11 cellular contexts compared by ENCODE assay signal in the genomic region with DNA sequence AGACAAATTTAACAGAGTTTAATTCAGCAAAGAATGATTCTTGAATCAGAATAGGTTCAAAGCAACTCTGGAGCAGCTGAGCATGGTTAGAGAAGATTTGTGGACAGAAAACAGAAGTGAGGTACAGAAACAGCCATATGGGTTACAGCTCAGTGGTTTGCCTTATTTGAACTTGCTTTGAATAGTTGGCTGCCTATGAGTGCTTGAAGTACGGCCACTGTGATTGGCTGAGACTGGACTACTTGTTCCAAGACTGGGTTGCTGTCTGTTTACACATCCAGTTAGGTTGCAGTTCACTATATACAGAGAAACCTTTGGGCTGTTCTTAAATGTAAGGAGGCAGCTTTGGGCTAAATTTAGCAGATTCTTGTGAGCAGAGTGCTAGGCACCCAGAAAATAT.
DNase-seq lines count a peak whose midpoint lies in the region; ATAC-seq and TF ChIP-seq lines count a peak whose summit lies in the region.
"Had no signal": no experiment of that assay in that cellular context is flagged by ENCODE, and none has a peak within 500 bp of the region (broad histone marks: within the 10 kb centered on the region; RNA-seq: fewer than 3 reads in every experiment).

No MANE protein-coding gene starts in this region.

- POLR2A ChIA-PET in SK-N-SH (lab: Yijun Ruan, JAX) (no interaction called here), Caco-2 (lab: Charles Lee) (no interaction called here)

- no peaks in the 10 kb centered on the region for H3K4me1 Mint-ChIP-seq in Caco-2 (ENCODE audit: low read depth, unreplicated experiment)

- no peaks in the 10 kb centered on the region for H3F3A ChIP-seq in SK-N-SH (replicated peaks; ENCODE audit: insufficient read depth)

- no peak for TF ChIP-seq RAD21 in SK-N-SH (IDR thresholded peaks at IDR 0.05; ENCODE audit: low read length)

- H3K27me3 ChIP-seq in SK-N-SH (ENCODE audit: insufficient read depth) = no peaks in the 10 kb centered on the region
- H3K27me3 ChIP-seq in OCI-LY3 (ENCODE audit: low read depth, low read length) = no peaks in the 10 kb centered on the region
- no peaks in the 10 kb centered on the region for H3K27me3 ChIP-seq in Caco-2 (replicated peaks; ENCODE audit: control insufficient read depth, insufficient read depth, low read length)
- no peaks in the 10 kb centered on the region for H3K27me3 ChIP-seq in right lobe of liver

- no peaks in the 10 kb centered on the region for H3K4me1 ChIP-seq in SK-N-SH (ENCODE audit: control insufficient read depth in 1 of 2, insufficient read depth in 2 of 2, low read depth in 1 of 2, low read length in 1 of 2)
- H3K4me1 ChIP-seq in OCI-LY3 (ENCODE audit: low read length) = peaks cover 14% of the 10 kb centered on the region
- no peaks in the 10 kb centered on the region for H3K4me1 ChIP-seq in Caco-2
- no peaks in the 10 kb centered on the region for H3K4me1 ChIP-seq in right lobe of liver

- no peak for TF ChIP-seq CTCF in SK-N-SH (IDR thresholded peaks at IDR 0.05)
- TF ChIP-seq CTCF in OCI-LY3 (IDR thresholded peaks at IDR 0.05; ENCODE audit: low read depth, low read length) = no peak
- no peak for TF ChIP-seq CTCF in Caco-2 (IDR thresholded peaks at IDR 0.05; ENCODE audit: insufficient read depth in 1 of 2, low read depth in 1 of 2, low read length in 1 of 2, severe bottlenecking in 1 of 2, unreplicated experiment in 1 of 2)
- TF ChIP-seq CTCF in right lobe of liver (IDR thresholded peaks at IDR 0.05) = no peak

- no peak overlapping the region for H3K4me2 ChIP-seq in SK-N-SH
- H3K4me2 ChIP-seq in OCI-LY3 (ENCODE audit: low read length) = peak overlapping the region; percentile 45

- no peak overlapping the region for H3K27ac Mint-ChIP-seq in Caco-2 (ENCODE audit: unreplicated experiment)

- DNase-seq in SK-N-SH (no peak), SW 1271 (lab: John Stamatoyannopoulos, UW) (no peak), Caco-2 (no peak), right lobe of liver (no peak), NCI-H1048 (lab: John Stamatoyannopoulos, UW) (no peak)
- DNase-seq: activated CD4-positive, alpha-beta T cell treated with anti-CD3 and anti-CD28 coated beads, Interleukin-2, amount 50 U/mL, for 48 hours; islet precursor cell had no signal

- H3K4me3 Mint-ChIP-seq in Caco-2 (ENCODE audit: unreplicated experiment) = no peak overlapping the region

- no peak overlapping the region for H2AFZ ChIP-seq in SK-N-SH (ENCODE audit: low read depth)
- no peak overlapping the region for H2AFZ ChIP-seq in OCI-LY3 (ENCODE audit: low read depth, low read length)

- H3K9me3 Mint-ChIP-seq in Caco-2 (ENCODE audit: unreplicated experiment) = no peaks in the 10 kb centered on the region

- intact Hi-C loops in Caco-2 (cut with micrococcal nuclease; ENCODE audit: unreplicated experiment) = no loop called here
- intact Hi-C loops in right lobe of liver (cut with DNase I) = no loop called here

- H3K36me3 ChIP-seq in SK-N-SH (replicated peaks in 1 of 2; ENCODE audit: control insufficient read depth in 1 of 2, insufficient read depth in 2 of 2, low read length in 1 of 2) (no peaks in the 10 kb centered on the region), OCI-LY3 (replicated peaks; ENCODE audit: low read depth, low read length) (no peaks in the 10 kb centered on the region), Caco-2 (ENCODE audit: control insufficient read depth, insufficient read depth, low read length) (no peaks in the 10 kb centered on the region), right lobe of liver (no peaks in the 10 kb centered on the region)

- no peaks in the 10 kb centered on the region for H3K9me3 ChIP-seq in SK-N-SH
- no peaks in the 10 kb centered on the region for H3K9me3 ChIP-seq in OCI-LY3 (ENCODE audit: insufficient read depth, low read length)
- H3K9me3 ChIP-seq in Caco-2 = no peaks in the 10 kb centered on the region
- H3K9me3 ChIP-seq in right lobe of liver = no peaks in the 10 kb centered on the region

- no peaks in the 10 kb centered on the region for H3K79me2 ChIP-seq in SK-N-SH (ENCODE audit: insufficient read depth)
- H3K79me2 ChIP-seq in OCI-LY3 (ENCODE audit: low read length) = no peaks in the 10 kb centered on the region

- TF ChIP-seq POLR2A in right lobe of liver (IDR thresholded peaks at IDR 0.05) = no peak

- H4K20me1 ChIP-seq in SK-N-SH (ENCODE audit: insufficient read depth) = no peaks in the 10 kb centered on the region
- no peaks in the 10 kb centered on the region for H4K20me1 ChIP-seq in OCI-LY3 (ENCODE audit: insufficient read depth, low read length)

- no peak for TF ChIP-seq EP300 in SK-N-SH (IDR thresholded peaks at IDR 0.05; ENCODE audit: borderline replicate concordance in 1 of 2, low read depth in 1 of 2, low read length in 1 of 2)

- 60% methylated on average over 1 of the region's 1 CpG for WGBS in SK-N-SH (ENCODE audit: low lambda C conversion rate)
- 60% methylated on average over 1 of the region's 1 CpG for WGBS in right lobe of liver (ENCODE audit: insufficient coverage, low coverage, low lambda C conversion rate, missing lambda C conversion rate)

- no peaks in the 10 kb centered on the region for H3K36me3 Mint-ChIP-seq in Caco-2 (ENCODE audit: insufficient read depth, unreplicated experiment)

- H3K9me2 ChIP-seq in SK-N-SH = no peaks in the 10 kb centered on the region

- H3K27ac ChIP-seq in SK-N-SH (ENCODE audit: low read depth in 2 of 2, low read length in 1 of 2) (no peak overlapping the region), OCI-LY3 (ENCODE audit: low read length) (peak overlapping the region; percentile 25), right lobe of liver (no peak overlapping the region)
- H3K27ac ChIP-seq: RWPE1 had no signal

- no TSS peak for BruUV-seq in Caco-2 (replicated peaks; lab: Mats Ljungman, UMichigan)

- peak; percentile 39; the same call in 1 of the 3 replicates for ATAC-seq in SK-N-SH treated with all-trans-retinoic acid at 6 μM for 48 hours
- ATAC-seq in HG03045 (IDR thresholded peaks at IDR 0.05; ENCODE audit: unreplicated experiment) = peak; percentile 77
- ATAC-seq in right lobe of liver = no peak

- no peak overlapping the region for H3K9ac ChIP-seq in SK-N-SH
- no peak overlapping the region for H3K9ac ChIP-seq in OCI-LY3 (ENCODE audit: low read length)

- H3K4me3 ChIP-seq in SK-N-SH (ENCODE audit: low read depth in 2 of 2, low read length in 1 of 2) (no peak overlapping the region), OCI-LY3 (ENCODE audit: low read length) (peak overlapping the region; percentile 26; the same call in 1 of the 2 replicates), Caco-2 (ENCODE audit: low read depth, low read length) (no peak overlapping the region), right lobe of liver (no peak overlapping the region)

- CTCF ChIA-PET in SK-N-SH (lab: Yijun Ruan, JAX) (no interaction called here), Caco-2 (lab: Charles Lee) (no interaction called here)

- no peaks in the 10 kb centered on the region for H3K27me3 Mint-ChIP-seq in Caco-2 (ENCODE audit: insufficient read depth, unreplicated experiment)

TF ChIP-seq in SK-N-SH treated with all-trans-retinoic acid at 6 μM for 48 hours, 23 proteins besides CTCF, POLR2A, EP300 and RAD21:
- no peak for TF ChIP-seq RARB (CRISPR knock-in tag; IDR thresholded peaks at IDR 0.05)
- TF ChIP-seq, protein P1, sequence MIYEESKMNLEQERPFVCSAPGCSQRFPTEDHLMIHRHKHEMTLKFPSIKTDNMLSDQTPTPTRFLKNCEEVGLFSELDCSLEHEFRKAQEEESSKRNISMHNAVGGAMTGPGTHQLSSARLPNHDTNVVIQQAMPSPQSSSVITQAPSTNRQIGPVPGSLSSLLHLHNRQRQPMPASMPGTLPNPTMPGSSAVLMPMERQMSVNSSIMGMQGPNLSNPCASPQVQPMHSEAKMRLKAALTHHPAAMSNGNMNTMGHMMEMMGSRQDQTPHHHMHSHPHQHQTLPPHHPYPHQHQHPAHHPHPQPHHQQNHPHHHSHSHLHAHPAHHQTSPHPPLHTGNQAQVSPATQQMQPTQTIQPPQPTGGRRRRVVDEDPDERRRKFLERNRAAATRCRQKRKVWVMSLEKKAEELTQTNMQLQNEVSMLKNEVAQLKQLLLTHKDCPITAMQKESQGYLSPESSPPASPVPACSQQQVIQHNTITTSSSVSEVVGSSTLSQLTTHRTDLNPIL (CRISPR knock-in tag; IDR thresholded peaks at IDR 0.05; ENCODE audit: low read depth) = no peak

TF ChIP-seq in SK-N-SH, 30 proteins besides CTCF, POLR2A, EP300 and RAD21:
- TF ChIP-seq MEF2A (IDR thresholded peaks at IDR 0.05; ENCODE audit: borderline replicate concordance, low read depth) = no peak
- no peak for TF ChIP-seq FOXJ3 (CRISPR knock-in tag; IDR thresholded peaks at IDR 0.05)
- TF ChIP-seq NRF1 (IDR thresholded peaks at IDR 0.05; ENCODE audit: low read depth, low read length) = no peak
TF ChIP-seq in SK-N-SH: peak in this region for 0.

Comparison
In these comparisons a context has a peak if more than half of its experiments do, and no peak if none do; other contexts are left out.
1. ATAC-seq: peak in SK-N-SH treated with all-trans-retinoic acid at 6 μM for 48 hours (single experiment) and HG03045 (single experiment); none in right lobe of liver (0 of 4).